9 cellular contexts compared by ENCODE assay signal in the genomic region with DNA sequence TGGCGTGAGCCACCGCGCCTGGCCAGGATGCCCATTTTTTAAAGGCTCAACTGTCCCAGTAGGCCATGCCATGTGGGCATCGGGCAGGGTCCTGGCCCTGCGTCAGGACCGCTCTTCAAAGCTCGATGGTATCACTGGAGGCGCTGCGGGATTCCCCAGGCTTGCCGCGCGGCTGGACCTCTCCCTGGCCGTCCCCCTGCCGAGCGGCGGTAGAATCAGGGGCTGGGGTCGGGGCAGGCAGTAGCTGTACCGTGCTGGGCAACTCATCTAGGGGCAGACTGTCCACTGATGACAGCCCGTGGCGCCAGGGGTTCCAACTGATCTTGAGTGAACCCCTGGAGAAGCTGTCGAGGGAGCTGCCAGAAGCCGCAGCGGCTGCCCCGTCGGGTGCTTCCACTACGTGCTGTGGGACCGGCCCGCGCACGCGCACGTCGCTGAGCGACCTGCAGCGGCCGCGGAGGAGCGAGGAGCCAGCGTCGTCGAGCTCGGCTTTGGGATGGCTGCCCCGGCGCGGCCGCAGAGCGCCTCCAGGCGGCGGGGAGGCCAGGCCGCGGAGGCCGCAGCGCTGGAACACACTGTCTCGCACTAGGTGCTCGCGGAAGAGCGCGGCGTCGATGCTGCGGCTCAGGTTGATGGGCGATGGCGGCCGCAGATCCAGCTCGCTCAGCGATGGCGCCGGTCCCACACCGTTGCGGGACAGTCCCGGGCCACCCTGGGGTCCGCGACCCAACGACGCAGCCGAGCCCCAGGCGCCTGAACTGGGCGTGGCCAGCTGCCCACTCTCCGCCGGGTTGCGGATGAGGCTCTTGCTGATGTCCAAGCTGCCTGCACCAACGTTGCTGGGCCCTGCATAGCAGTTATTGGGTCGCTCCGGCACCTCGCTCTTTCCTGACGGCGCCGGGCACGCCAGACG. TPM values are rescaled to one million over a fixed set of nuclear protein-coding genes. Genes with fewer than 3 reads are reported as not detected.
A peak's percentile ranks its signal among the peaks of the same experiment; 100 is the strongest.
DNase-seq lines count a peak whose midpoint lies in the region; ATAC-seq, FAIRE-seq and TF ChIP-seq lines count a peak whose summit lies in the region.
"Had no signal": no experiment of that assay in that cellular context is flagged by ENCODE, and none has a peak within 500 bp of the region (broad histone marks: within the 10 kb centered on the region; RNA-seq: fewer than 3 reads in every experiment).

No MANE protein-coding gene starts in this region.

- no peaks in the 10 kb centered on the region for H3K9me3 ChIP-seq in stomach smooth muscle (ENCODE audit: control insufficient read depth in 2 of 2, low read length in 2 of 2)

- H3K27ac Mint-ChIP-seq in activated naive CD4-positive, alpha-beta T cell treated with anti-CD3 and anti-CD28 coated beads, Interleukin-2, amount 50 U/mL, for 72 hours: peak overlapping the region; percentile 67 to 92

- no peaks in the 10 kb centered on the region for H3K27me3 ChIP-seq in stomach smooth muscle (ENCODE audit: control insufficient read depth in 1 of 2, insufficient read depth in 2 of 2, low read length in 2 of 2)

- no peaks in the 10 kb centered on the region for H3K9me3 Mint-ChIP-seq in activated naive CD4-positive, alpha-beta T cell treated with anti-CD3 and anti-CD28 coated beads, Interleukin-2, amount 50 U/mL, for 72 hours

- H3K36me3 ChIP-seq in stomach smooth muscle (ENCODE audit: control insufficient read depth in 2 of 2, insufficient read depth in 2 of 2, low read length in 2 of 2): peaks cover 18 to 21% of the 10 kb centered on the region in 2 donors

- peak overlapping the region; percentile 81 to 83 for H3K4me3 ChIP-seq in stomach smooth muscle (ENCODE audit: low read length in 2 of 2)

- peaks cover 22% of the 10 kb centered on the region for H3K4me1 ChIP-seq in stomach smooth muscle (ENCODE audit: control insufficient read depth, insufficient read depth, low read length)

- ATAC-seq in SK-N-SH treated with all-trans-retinoic acid at 6 μM for 48 hours: peak; percentile 90
- ATAC-seq in activated naive CD4-positive, alpha-beta T cell treated with anti-CD3 and anti-CD28 coated beads, Interleukin-2, amount 50 U/mL, for 72 hours: peak; percentile 81 to 90

- H3K27ac ChIP-seq in stomach smooth muscle (ENCODE audit: low read length): peak overlapping the region; percentile 82

- H3K9ac ChIP-seq in stomach smooth muscle (ENCODE audit: low read length in 2 of 2): peak overlapping the region; percentile 74 to 76

- DNase-seq in EH (ENCODE audit: low read depth): peak; percentile 91
- peak; percentile 88 for DNase-seq in HTR-8/SVneo (ENCODE audit: insufficient read length, low spot score)
- peak; percentile 81 to 85 for DNase-seq in activated naive CD4-positive, alpha-beta T cell treated with anti-CD3 and anti-CD28 coated beads, Interleukin-2, amount 50 U/mL, for 72 hours (ENCODE audit: low spot score in 2 of 2)
- DNase-seq in globus pallidus (ENCODE audit: low spot score): peak; percentile 82
- peak in 52 of 56 donors; percentile 32 to 85 (median 70) for DNase-seq in nucleus accumbens (lab: John Stamatoyannopoulos, UW)
- DNase-seq in DMS114 treated with DMSO at 0.1 percent for 48 hours (lab: John Stamatoyannopoulos, UW; ENCODE audit: unreplicated experiment): no peak

- H3K36me3 Mint-ChIP-seq in activated naive CD4-positive, alpha-beta T cell treated with anti-CD3 and anti-CD28 coated beads, Interleukin-2, amount 50 U/mL, for 72 hours: no peaks in the 10 kb centered on the region

- FAIRE-seq in HTR-8/SVneo (lab: Jason Lieb, UNC): peak; percentile 77
- FAIRE-seq: colon had no signal

TF ChIP-seq in SK-N-SH treated with all-trans-retinoic acid at 6 μM for 48 hours, 23 proteins besides CTCF, POLR2A, EP300 and RAD21:
- TF ChIP-seq OSR1 (CRISPR knock-in tag; IDR thresholded peaks at IDR 0.05) (no peak), BACH2 (CRISPR knock-in tag; IDR thresholded peaks at IDR 0.05; ENCODE audit: borderline replicate concordance) (no peak), CSDC2 (CRISPR knock-in tag; IDR thresholded peaks at IDR 0.05) (no peak), ZC3H10 (CRISPR knock-in tag; IDR thresholded peaks at IDR 0.05) (no peak), ZNF565 (CRISPR knock-in tag; conservative IDR thresholded peaks at IDR 0.05; ENCODE audit: low read depth) (no peak), ZNF70 (CRISPR knock-in tag; IDR thresholded peaks at IDR 0.05) (no peak), TCF4 (CRISPR knock-in tag; IDR thresholded peaks at IDR 0.05; ENCODE audit: borderline replicate concordance) (no peak)
- TF ChIP-seq, protein P1, sequence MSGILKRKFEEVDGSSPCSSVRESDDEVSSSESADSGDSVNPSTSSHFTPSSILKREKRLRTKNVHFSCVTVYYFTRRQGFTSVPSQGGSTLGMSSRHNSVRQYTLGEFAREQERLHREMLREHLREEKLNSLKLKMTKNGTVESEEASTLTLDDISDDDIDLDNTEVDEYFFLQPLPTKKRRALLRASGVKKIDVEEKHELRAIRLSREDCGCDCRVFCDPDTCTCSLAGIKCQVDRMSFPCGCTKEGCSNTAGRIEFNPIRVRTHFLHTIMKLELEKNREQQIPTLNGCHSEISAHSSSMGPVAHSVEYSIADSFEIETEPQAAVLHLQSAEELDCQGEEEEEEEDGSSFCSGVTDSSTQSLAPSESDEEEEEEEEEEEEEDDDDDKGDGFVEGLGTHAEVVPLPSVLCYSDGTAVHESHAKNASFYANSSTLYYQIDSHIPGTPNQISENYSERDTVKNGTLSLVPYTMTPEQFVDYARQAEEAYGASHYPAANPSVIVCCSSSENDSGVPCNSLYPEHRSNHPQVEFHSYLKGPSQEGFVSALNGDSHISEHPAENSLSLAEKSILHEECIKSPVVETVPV (CRISPR knock-in tag; IDR thresholded peaks at IDR 0.05): no peak
- TF ChIP-seq, protein P2, sequence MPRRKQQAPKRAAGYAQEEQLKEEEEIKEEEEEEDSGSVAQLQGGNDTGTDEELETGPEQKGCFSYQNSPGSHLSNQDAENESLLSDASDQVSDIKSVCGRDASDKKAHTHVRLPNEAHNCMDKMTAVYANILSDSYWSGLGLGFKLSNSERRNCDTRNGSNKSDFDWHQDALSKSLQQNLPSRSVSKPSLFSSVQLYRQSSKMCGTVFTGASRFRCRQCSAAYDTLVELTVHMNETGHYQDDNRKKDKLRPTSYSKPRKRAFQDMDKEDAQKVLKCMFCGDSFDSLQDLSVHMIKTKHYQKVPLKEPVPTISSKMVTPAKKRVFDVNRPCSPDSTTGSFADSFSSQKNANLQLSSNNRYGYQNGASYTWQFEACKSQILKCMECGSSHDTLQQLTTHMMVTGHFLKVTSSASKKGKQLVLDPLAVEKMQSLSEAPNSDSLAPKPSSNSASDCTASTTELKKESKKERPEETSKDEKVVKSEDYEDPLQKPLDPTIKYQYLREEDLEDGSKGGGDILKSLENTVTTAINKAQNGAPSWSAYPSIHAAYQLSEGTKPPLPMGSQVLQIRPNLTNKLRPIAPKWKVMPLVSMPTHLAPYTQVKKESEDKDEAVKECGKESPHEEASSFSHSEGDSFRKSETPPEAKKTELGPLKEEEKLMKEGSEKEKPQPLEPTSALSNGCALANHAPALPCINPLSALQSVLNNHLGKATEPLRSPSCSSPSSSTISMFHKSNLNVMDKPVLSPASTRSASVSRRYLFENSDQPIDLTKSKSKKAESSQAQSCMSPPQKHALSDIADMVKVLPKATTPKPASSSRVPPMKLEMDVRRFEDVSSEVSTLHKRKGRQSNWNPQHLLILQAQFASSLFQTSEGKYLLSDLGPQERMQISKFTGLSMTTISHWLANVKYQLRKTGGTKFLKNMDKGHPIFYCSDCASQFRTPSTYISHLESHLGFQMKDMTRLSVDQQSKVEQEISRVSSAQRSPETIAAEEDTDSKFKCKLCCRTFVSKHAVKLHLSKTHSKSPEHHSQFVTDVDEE (CRISPR knock-in tag; IDR thresholded peaks at IDR 0.05): no peak
- TF ChIP-seq, protein P3, sequence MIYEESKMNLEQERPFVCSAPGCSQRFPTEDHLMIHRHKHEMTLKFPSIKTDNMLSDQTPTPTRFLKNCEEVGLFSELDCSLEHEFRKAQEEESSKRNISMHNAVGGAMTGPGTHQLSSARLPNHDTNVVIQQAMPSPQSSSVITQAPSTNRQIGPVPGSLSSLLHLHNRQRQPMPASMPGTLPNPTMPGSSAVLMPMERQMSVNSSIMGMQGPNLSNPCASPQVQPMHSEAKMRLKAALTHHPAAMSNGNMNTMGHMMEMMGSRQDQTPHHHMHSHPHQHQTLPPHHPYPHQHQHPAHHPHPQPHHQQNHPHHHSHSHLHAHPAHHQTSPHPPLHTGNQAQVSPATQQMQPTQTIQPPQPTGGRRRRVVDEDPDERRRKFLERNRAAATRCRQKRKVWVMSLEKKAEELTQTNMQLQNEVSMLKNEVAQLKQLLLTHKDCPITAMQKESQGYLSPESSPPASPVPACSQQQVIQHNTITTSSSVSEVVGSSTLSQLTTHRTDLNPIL (CRISPR knock-in tag; IDR thresholded peaks at IDR 0.05; ENCODE audit: low read depth): no peak

RNA-seq across cellular contexts. Expression of a gene that starts 5.8 kb away (rescaled TPM):
- 1 to 10 TPM; 1.6 to 6.7 TPM for total RNA-seq in activated naive CD4-positive, alpha-beta T cell treated with anti-CD3 and anti-CD28 coated beads, Interleukin-2, amount 50 U/mL, for 72 hours

RNA-seq across cellular contexts. Expression of a gene that starts 12.7 kb away (rescaled TPM):
- 10 to 100 TPM; 23.8 to 25.0 TPM for total RNA-seq in activated naive CD4-positive, alpha-beta T cell treated with anti-CD3 and anti-CD28 coated beads, Interleukin-2, amount 50 U/mL, for 72 hours

RNA-seq across cellular contexts. Expression of a gene that starts 29.5 kb away (rescaled TPM):
- total RNA-seq in activated naive CD4-positive, alpha-beta T cell treated with anti-CD3 and anti-CD28 coated beads, Interleukin-2, amount 50 U/mL, for 72 hours: 1 to 10 TPM in 1 of 2 donors, under 1 TPM in 1; 0.18 to 1.5 TPM

RNA-seq across cellular contexts. Expression of a gene that starts 40.3 kb away (rescaled TPM):
- 10 to 100 TPM; 33.6 to 42.1 TPM for total RNA-seq in activated naive CD4-positive, alpha-beta T cell treated with anti-CD3 and anti-CD28 coated beads, Interleukin-2, amount 50 U/mL, for 72 hours

RNA-seq across cellular contexts. Expression of a gene that starts 43.7 kb away (rescaled TPM):
- total RNA-seq in activated naive CD4-positive, alpha-beta T cell treated with anti-CD3 and anti-CD28 coated beads, Interleukin-2, amount 50 U/mL, for 72 hours: 1 to 10 TPM in 1 of 2 donors, under 1 TPM in 1; 0.61 to 1.4 TPM
